1 cellular context compared by ENCODE assay signal in genomic region chr17:1716912-1717695, GRCh38.
A peak's percentile ranks its signal among the peaks of the same experiment; 100 is the strongest.
TF ChIP-seq lines count a peak whose summit lies in the region.

No MANE protein-coding gene starts in this region.

TF ChIP-seq in K562, 482 proteins besides CTCF, POLR2A, EP300 and RAD21 (continued from another document and continues in another):
- TF ChIP-seq ETV6 (IDR thresholded peaks at IDR 0.05; ENCODE audit: borderline replicate concordance in 1 of 2, low read depth in 2 of 2, low read length in 1 of 2) (no peak), ETV6 (CRISPR knock-in tag; IDR thresholded peaks at IDR 0.05; ENCODE audit: borderline replicate concordance) (no peak), BRD4 (IDR thresholded peaks at IDR 0.05) (peak; percentile 94), KLF6 (CRISPR knock-in tag; IDR thresholded peaks at IDR 0.05; ENCODE audit: borderline replicate concordance) (no peak), ZBTB11 (CRISPR knock-in tag; IDR thresholded peaks at IDR 0.05) (0 out of 6 replicates have a peak, but pooled peaks of 1 of the 3 experiments have one; percentile 3), ZBTB8A (IDR thresholded peaks at IDR 0.05; ENCODE audit: partially characterized antibody) (no peak), EP400 (IDR thresholded peaks at IDR 0.05) (peak; percentile 85), E2F8 (IDR thresholded peaks at IDR 0.05; ENCODE audit: low read depth, partially characterized antibody) (no peak), ATF1 (CRISPR knock-in tag; IDR thresholded peaks at IDR 0.05) (no peak), ATF1 (tag; IDR thresholded peaks at IDR 0.05) (peak; percentile 79), HSF4 (CRISPR knock-in tag; IDR thresholded peaks at IDR 0.05; ENCODE audit: borderline replicate concordance) (no peak), ZKSCAN8 (CRISPR knock-in tag; IDR thresholded peaks at IDR 0.05) (no peak), SMARCA5 (IDR thresholded peaks at IDR 0.05) (no peak), ARID4B (CRISPR knock-in tag; IDR thresholded peaks at IDR 0.05) (0 out of 2 replicates have a peak, but pooled peaks have one; percentile 67), TEAD4 (IDR thresholded peaks at IDR 0.05; ENCODE audit: low read length) (no peak; the same call in 1 of the 2 replicates), TEAD4 (CRISPR knock-in tag; IDR thresholded peaks at IDR 0.05; ENCODE audit: borderline replicate concordance) (no peak), CREB5 (CRISPR knock-in tag; IDR thresholded peaks at IDR 0.05) (no peak), RFX1 (IDR thresholded peaks at IDR 0.05) (no peak), CHD1 (IDR thresholded peaks at IDR 0.05; ENCODE audit: low read length) (no peak), CBX1 (IDR thresholded peaks at IDR 0.05; ENCODE audit: low read depth) (no peak), RBM25 (IDR thresholded peaks at IDR 0.05; ENCODE audit: low read depth, low read length, severe bottlenecking) (peak; percentile 69), ZNF318 (IDR thresholded peaks at IDR 0.05; ENCODE audit: borderline replicate concordance in 1 of 2, low read depth in 1 of 2) (peak in 1 of 2 experiments; percentile 99; a peak in 2 of 4 replicates), HOMEZ (CRISPR knock-in tag; IDR thresholded peaks at IDR 0.05) (no peak), PCBP2 (IDR thresholded peaks at IDR 0.05; ENCODE audit: low read depth, low read length, poor library complexity, severe bottlenecking) (no peak), SMC3 (conservative IDR thresholded peaks at IDR 0.05; ENCODE audit: insufficient read depth, low read depth, low read length) (no peak), IFI16 (CRISPR knock-in tag; IDR thresholded peaks at IDR 0.05) (no peak), CEBPB (tag; IDR thresholded peaks at IDR 0.05) (no peak; the same call in 1 of the 2 replicates), POLR2G (IDR thresholded peaks at IDR 0.05; ENCODE audit: low read depth, low read length) (no peak), ETV1 (tag; conservative IDR thresholded peaks at IDR 0.05; ENCODE audit: low read depth) (peak; percentile 85)
- TF ChIP-seq, protein P1, sequence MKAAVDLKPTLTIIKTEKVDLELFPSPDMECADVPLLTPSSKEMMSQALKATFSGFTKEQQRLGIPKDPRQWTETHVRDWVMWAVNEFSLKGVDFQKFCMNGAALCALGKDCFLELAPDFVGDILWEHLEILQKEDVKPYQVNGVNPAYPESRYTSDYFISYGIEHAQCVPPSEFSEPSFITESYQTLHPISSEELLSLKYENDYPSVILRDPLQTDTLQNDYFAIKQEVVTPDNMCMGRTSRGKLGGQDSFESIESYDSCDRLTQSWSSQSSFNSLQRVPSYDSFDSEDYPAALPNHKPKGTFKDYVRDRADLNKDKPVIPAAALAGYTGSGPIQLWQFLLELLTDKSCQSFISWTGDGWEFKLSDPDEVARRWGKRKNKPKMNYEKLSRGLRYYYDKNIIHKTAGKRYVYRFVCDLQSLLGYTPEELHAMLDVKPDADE (conservative IDR thresholded peaks at IDR 0.05; ENCODE audit: control insufficient read depth, low read depth, low read length): peak; percentile 89
